ENCODE assay signal across 15 cellular contexts in genomic region chr20:61732511-61733210, GRCh38.
"Had no signal": no experiment of that assay in that cellular context is flagged by ENCODE, and none has a peak within 500 bp of the region (broad histone marks: within the 10 kb centered on the region; RNA-seq: fewer than 3 reads in every experiment).

No MANE protein-coding gene starts in this region.

- H3K4me2 ChIP-seq: hepatocyte had no signal

- H3K9me3 ChIP-seq: mucosa of descending colon, pancreas, prostate gland, stomach had no signal

- H3K4me1 Mint-ChIP-seq: endodermal cell had no signal

- DNase-seq: central memory CD4-positive, alpha-beta T cell; endodermal cell; erythroblast; foreskin melanocyte; mucosa of descending colon; stimulated activated naive CD4-positive, alpha-beta T cell; stomach; substantia nigra had no signal

- H3K79me2 ChIP-seq: hepatocyte had no signal

- ATAC-seq: mucosa of descending colon; naive thymus-derived CD8-positive, alpha-beta T cell; pancreas; sciatic nerve had no signal

- H3K36me3 Mint-ChIP-seq: naive thymus-derived CD8-positive, alpha-beta T cell had no signal

- H3K4me3 Mint-ChIP-seq: dendritic cell treated with granulocyte-macrophage colony-stimulating factor and Interleukin-4, amounts not matched to agents 40 ng/mL and 50 ng/mL, for 4 days; endodermal cell; naive thymus-derived CD8-positive, alpha-beta T cell; neural crest cell had no signal

- H3K4me3 ChIP-seq: hepatocyte, mucosa of descending colon, pancreas, prostate gland, stomach had no signal

- H3K27me3 ChIP-seq: hepatocyte, pancreas had no signal

- H2AFZ ChIP-seq: hepatocyte had no signal

- H3K27ac ChIP-seq: hepatocyte, pancreas, prostate gland, stomach had no signal

- H3K9me3 Mint-ChIP-seq: dendritic cell treated with granulocyte-macrophage colony-stimulating factor and Interleukin-4, amounts not matched to agents 40 ng/mL and 50 ng/mL, for 4 days; endodermal cell; neural crest cell had no signal

- H3K4me1 ChIP-seq: pancreas, prostate gland, stomach had no signal

- H3K36me3 ChIP-seq: pancreas, prostate gland, stomach had no signal

- H3K27ac Mint-ChIP-seq: dendritic cell treated with granulocyte-macrophage colony-stimulating factor and Interleukin-4, amounts not matched to agents 40 ng/mL and 50 ng/mL, for 4 days; endodermal cell had no signal
